18 cellular contexts compared by ENCODE assay signal in genomic region chr5:177484902-177485549, GRCh38. TPM values are rescaled to one million over a fixed set of nuclear protein-coding genes. Genes with fewer than 3 reads are reported as not detected.
DNase-seq lines count a peak whose midpoint lies in the region; ATAC-seq, FAIRE-seq and TF ChIP-seq lines count a peak whose summit lies in the region.
"Had no signal": no experiment of that assay in that cellular context is flagged by ENCODE, and none has a peak within 500 bp of the region (broad histone marks: within the 10 kb centered on the region; RNA-seq: fewer than 3 reads in every experiment).

No MANE protein-coding gene starts in this region.

- no peak overlapping the region for H2BK20ac ChIP-seq in IMR-90 (ENCODE audit: low read depth, low read length)

- WGBS in IMR-90 (ENCODE audit: extremely low coverage in 2 of 2, insufficient read length in 1 of 2), 2 experiments, result 64% methylated on average over 5 of the region's 13 CpGs; no CpG with 5 or more reads in 1 of the 2 experiments

- in situ Hi-C loops in IMR-90 (cut with MboI; ENCODE audit: low sequenced_read_pairs), result no loop called here

- DNase-seq in AG04450 (ENCODE audit: low read depth, low spot score), result no peak
- no peak for DNase-seq in IMR-90
- no peak for DNase-seq in coronary artery (ENCODE audit: low spot score)
- DNase-seq in neural progenitor cell (ENCODE audit: low spot score), result no peak
- no peak for DNase-seq in GM12892 (ENCODE audit: insufficient read length)
- no peak for DNase-seq in GM19238 (ENCODE audit: insufficient read length, low spot score)
- DNase-seq: activated CD4-positive, alpha-beta T cell treated with anti-CD3 and anti-CD28 coated beads for 4 hours; activated T-cell treated with anti-CD3 and anti-CD28 coated beads, Interleukin-2, amount 50 U/mL, for 4 hours; HCEC 1CT; NCI-H1417; NCI-H446; stomach; T-cell had no signal

- H3K27me3 ChIP-seq in AG04450 (ENCODE audit: control insufficient read depth, insufficient read depth, low read length), result no peaks in the 10 kb centered on the region
- no peaks in the 10 kb centered on the region for H3K27me3 ChIP-seq in IMR-90 (ENCODE audit: control insufficient read depth, insufficient read depth, low read length)
- H3K27me3 ChIP-seq in neural progenitor cell, result no peaks in the 10 kb centered on the region
- H3K27me3 ChIP-seq: stomach had no signal

- H3K4me1 ChIP-seq in IMR-90 (ENCODE audit: control insufficient read depth, insufficient read depth, low read length) (peaks cover 13% of the 10 kb centered on the region; the same call in 1 of the 2 replicates), neural progenitor cell (no peaks in the 10 kb centered on the region)

- H3K4me3 Mint-ChIP-seq in neural progenitor cell, result no peak overlapping the region
- H3K4me3 Mint-ChIP-seq: activated T-cell treated with anti-CD3 and anti-CD28 coated beads, Interleukin-2, amount 50 U/mL, for 4 hours; dendritic cell treated with granulocyte-macrophage colony-stimulating factor and Interleukin-4, amounts not matched to agents 40 ng/mL and 50 ng/mL, for 4 days; IgD-negative memory B cell; T-cell had no signal

- H3K23ac ChIP-seq in IMR-90 (ENCODE audit: low read depth, low read length), result peak overlapping the region; percentile 18

- no peak overlapping the region for H2BK5ac ChIP-seq in IMR-90 (ENCODE audit: low read depth, low read length, poor library complexity, severe bottlenecking)

- H3K9ac ChIP-seq in IMR-90 (ENCODE audit: low read depth, low read length), result no peak overlapping the region
- H3K9ac ChIP-seq in neural progenitor cell, result no peak overlapping the region

- no peak overlapping the region for H3K4ac ChIP-seq in IMR-90 (ENCODE audit: low read depth, low read length)

- H2BK15ac ChIP-seq in IMR-90 (ENCODE audit: low read depth, low read length), result no peak overlapping the region

- H4K20me1 ChIP-seq in IMR-90 (ENCODE audit: insufficient read depth, low read length) (peaks cover 90% of the 10 kb centered on the region), neural progenitor cell (ENCODE audit: low read depth) (peaks cover 33% of the 10 kb centered on the region)

- H3K18ac ChIP-seq in IMR-90 (ENCODE audit: low read depth, low read length), result no peak overlapping the region

- peaks cover 43 to 78% of the 10 kb centered on the region in 2 experiments for H3K79me1 ChIP-seq in IMR-90 (ENCODE audit: low read depth in 1 of 2, low read length in 2 of 2)

- CTCF ChIA-PET in AG04450 (lab: Charles Lee) (interaction anchor here (0.7 kb wide), 1 partner anchor 14 kb away, joined by 3 read pairs; no protein-coding TSS in a partner anchor), IMR-90 (lab: Yijun Ruan, JAX) (interaction anchor here (1.1 kb wide), 1 partner anchor 81 kb away, joined by 3 read pairs; no protein-coding TSS in a partner anchor)

- dilution Hi-C loops in IMR-90 (cut with HindIII; ENCODE audit: low sequenced_read_pairs, unreplicated experiment), result no loop called here

- ATAC-seq in IMR-90 (ENCODE audit: low read depth) (peak; percentile 2; the same call in 1 of the 2 replicates), GM19023 (IDR thresholded peaks at IDR 0.05; ENCODE audit: unreplicated experiment) (no peak), GM19467 (IDR thresholded peaks at IDR 0.05; ENCODE audit: unreplicated experiment) (no peak)
- ATAC-seq: activated T-cell treated with anti-CD3 and anti-CD28 coated beads, Interleukin-2, amount 50 U/mL, for 4 hours; T-cell had no signal

- H3K4me2 ChIP-seq in IMR-90 (ENCODE audit: low read depth, low read length) (no peak overlapping the region), neural progenitor cell (no peak overlapping the region)

- H3K79me2 ChIP-seq in neural progenitor cell (ENCODE audit: low read depth), result no peaks in the 10 kb centered on the region

- no peak overlapping the region for H2AK9ac ChIP-seq in IMR-90 (replicated peaks; ENCODE audit: low read depth, low read length, poor library complexity)

- H4K8ac ChIP-seq in IMR-90 (ENCODE audit: low read depth in 2 of 2, low read length in 2 of 2), result peak overlapping the region in 1 of 2 experiments; percentile 8; a peak in 2 of 4 replicates

- H3K27ac ChIP-seq in AG04450 (ENCODE audit: low read depth, low read length), result peak overlapping the region; percentile 57
- peak overlapping the region; percentile 0; the same call in 1 of the 2 replicates for H3K27ac ChIP-seq in IMR-90 (ENCODE audit: insufficient read depth, low read length)
- H3K27ac ChIP-seq in coronary artery, result peak overlapping the region; percentile 17 to 74
- no peak overlapping the region for H3K27ac ChIP-seq in neural progenitor cell
- H3K27ac ChIP-seq: skin epidermis had no signal

- no peak for TF ChIP-seq RAD21 in IMR-90 (IDR thresholded peaks at IDR 0.05; ENCODE audit: low read length)

- H3K14ac ChIP-seq in IMR-90 (replicated peaks; ENCODE audit: low read depth, low read length), result no peak overlapping the region

- no peak for TF ChIP-seq POLR2A in IMR-90 (IDR thresholded peaks at IDR 0.05; ENCODE audit: low read depth, low read length)
- TF ChIP-seq POLR2A in GM12892 (IDR thresholded peaks at IDR 0.05; ENCODE audit: low read depth, low read length), result no peak

- H3K36me3 ChIP-seq in IMR-90 (ENCODE audit: control insufficient read depth, insufficient read depth, low read length) (peaks cover 82% of the 10 kb centered on the region), neural progenitor cell (peaks cover 5% of the 10 kb centered on the region)

- H3K27me3 Mint-ChIP-seq in neural progenitor cell (ENCODE audit: insufficient read depth, low read depth), result peaks cover 6% of the 10 kb centered on the region
- H3K27me3 Mint-ChIP-seq: IgD-negative memory B cell, T-cell had no signal

- no peak overlapping the region for H2AK5ac ChIP-seq in IMR-90 (ENCODE audit: low read depth, low read length)

- intact Hi-C loops in IMR-90 (cut with micrococcal nuclease), result no loop called here

- no peaks in the 10 kb centered on the region; the same call in 1 of the 2 replicates for H3K9me3 ChIP-seq in AG04450 (ENCODE audit: control insufficient read depth, insufficient read depth, low read length)
- no peaks in the 10 kb centered on the region for H3K9me3 ChIP-seq in IMR-90 (ENCODE audit: control insufficient read depth, insufficient read depth, low read length)
- H3K9me3 ChIP-seq in neural progenitor cell (ENCODE audit: low read depth), result no peaks in the 10 kb centered on the region
- H3K9me3 ChIP-seq: stomach had no signal

- peak overlapping the region; percentile 63 for H3K27ac Mint-ChIP-seq in neural progenitor cell
- H3K27ac Mint-ChIP-seq: dendritic cell treated with granulocyte-macrophage colony-stimulating factor and Interleukin-4, amounts not matched to agents 40 ng/mL and 50 ng/mL, for 4 days; IgD-negative memory B cell; T-cell had no signal

- H3K36me3 Mint-ChIP-seq in neural progenitor cell, result peaks cover 28% of the 10 kb centered on the region
- H3K36me3 Mint-ChIP-seq: IgD-negative memory B cell had no signal

- H2BK120ac ChIP-seq in IMR-90 (ENCODE audit: low read depth, low read length), result no peak overlapping the region

- H3K9me1 ChIP-seq in IMR-90 (ENCODE audit: insufficient read depth, low read length), result peaks cover 21% of the 10 kb centered on the region; the same call in 1 of the 2 replicates

- TF ChIP-seq CTCF in AG04450 (IDR thresholded peaks at IDR 0.05; ENCODE audit: low read depth, low read length) (no peak), IMR-90 (conservative IDR thresholded peaks at IDR 0.05; ENCODE audit: low read depth, low read length) (no peak), coronary artery (IDR thresholded peaks at IDR 0.05) (no peak), neural progenitor cell (IDR thresholded peaks at IDR 0.05) (no peak)

- peaks cover 13% of the 10 kb centered on the region for H3F3A ChIP-seq in neural progenitor cell (ENCODE audit: low read depth)

- peak overlapping the region; percentile 9; the same call in 1 of the 2 replicates for H4K5ac ChIP-seq in IMR-90 (ENCODE audit: low read depth, low read length)

- H2AFZ ChIP-seq in IMR-90 (replicated peaks; ENCODE audit: low read length, poor library complexity) (no peak overlapping the region), neural progenitor cell (replicated peaks) (no peak overlapping the region)

- no peak overlapping the region for H4K91ac ChIP-seq in IMR-90 (ENCODE audit: insufficient read depth, low read depth, low read length)

- no peaks in the 10 kb centered on the region for H3K9me3 Mint-ChIP-seq in neural progenitor cell
- H3K9me3 Mint-ChIP-seq: activated T-cell treated with anti-CD3 and anti-CD28 coated beads, Interleukin-2, amount 50 U/mL, for 4 hours; dendritic cell treated with granulocyte-macrophage colony-stimulating factor and Interleukin-4, amounts not matched to agents 40 ng/mL and 50 ng/mL, for 4 days; IgD-negative memory B cell; T-cell had no signal

- H3K4me3 ChIP-seq in AG04450 (ENCODE audit: low read depth, low read length), result no peak overlapping the region
- H3K4me3 ChIP-seq in IMR-90 (ENCODE audit: insufficient read depth, low read depth, low read length), result no peak overlapping the region
- no peak overlapping the region for H3K4me3 ChIP-seq in coronary artery
- no peak overlapping the region for H3K4me3 ChIP-seq in neural progenitor cell
- H3K4me3 ChIP-seq: skin epidermis, stomach had no signal

- BruUV-seq in IMR-90 (replicated peaks; lab: Mats Ljungman, UMichigan), result no TSS peak

- H3K56ac ChIP-seq in IMR-90 (ENCODE audit: extremely low read depth, insufficient read depth, low read length), result no peak overlapping the region

- POLR2A ChIA-PET in AG04450 (lab: Yijun Ruan, JAX), result interaction anchor here (1.3 to 6.2 kb wide), 3 partner anchors 9 to 13 kb away, joined by 4 to 42 read pairs (median 6); partner anchors contain the start of gene PDLIM7
- POLR2A ChIA-PET in IMR-90 (lab: Charles Lee; ENCODE audit: unreplicated experiment), result no interaction called here

- H3K4me1 Mint-ChIP-seq in neural progenitor cell, result peaks cover 17% of the 10 kb centered on the region

- no peak for FAIRE-seq in GM12892 (lab: Jason Lieb, UNC)

RNA-seq across cellular contexts. Expression of gene DBN1, which starts 11.6 kb away (rescaled TPM):
- polyA plus RNA-seq in AG04450 (2011; rRNA removed) (146 and 164 TPM in 2 replicates), IMR-90 (2012; rRNA removed) (187 and 235 TPM in 2 replicates)
- polyA minus RNA-seq in AG04450 (2011; rRNA and poly(A)+ RNA removed), result 169 and 227 TPM in 2 replicates
- total RNA-seq in IMR-90 (2012; rRNA removed) (122 and 212 TPM in 2 replicates), neural progenitor cell (ENCODE audit: low replicate concordance) (113 and 338 TPM in 2 replicates)
- 150 and 193 TPM in 2 replicates for polyA plus RNA-seq in IMR-90 (2012; cell fraction: cytosol; rRNA removed)
- 786 and 1,481 TPM in 2 replicates for polyA plus RNA-seq in IMR-90 (2012; cell fraction: nucleus; rRNA removed; ENCODE audit: low replicate concordance)
- 6.8 TPM for polyA plus RNA-seq in GM12892 (2012; ENCODE audit: missing spikeins)

RNA-seq across cellular contexts. Expression of gene PDLIM7, which starts 12.4 kb away (rescaled TPM):
- 195 and 268 TPM in 2 replicates for polyA plus RNA-seq in AG04450 (2011; rRNA removed)
- 134 and 147 TPM in 2 replicates for polyA minus RNA-seq in AG04450 (2011; rRNA and poly(A)+ RNA removed)
- 70.4 and 72.5 TPM in 2 replicates for total RNA-seq in IMR-90 (2012; rRNA removed)
- 534 and 574 TPM in 2 replicates for polyA plus RNA-seq in IMR-90 (2012; rRNA removed)
- 252 and 588 TPM in 2 replicates for polyA plus RNA-seq in IMR-90 (2012; cell fraction: cytosol; rRNA removed)
- 1,535 and 3,107 TPM in 2 replicates for polyA plus RNA-seq in IMR-90 (2012; cell fraction: nucleus; rRNA removed; ENCODE audit: low replicate concordance)
- total RNA-seq in neural progenitor cell (ENCODE audit: low replicate concordance), result 38.7 and 208 TPM in 2 replicates
- polyA plus RNA-seq in GM12892 (2012; ENCODE audit: missing spikeins), result 12.2 TPM

RNA-seq across cellular contexts. Expression of gene DOK3, which starts 24.6 kb away (rescaled TPM):
- polyA plus RNA-seq in AG04450 (2011; rRNA removed) (0.50 and 0.96 TPM in 2 replicates), IMR-90 (2012; rRNA removed) (3.6 and 3.9 TPM in 2 replicates)
- 0.43 and 2.3 TPM in 2 replicates for polyA minus RNA-seq in AG04450 (2011; rRNA and poly(A)+ RNA removed)
- total RNA-seq in IMR-90 (2012; rRNA removed) (0.54 and 0.56 TPM in 2 replicates), neural progenitor cell (ENCODE audit: low replicate concordance) (0.54 and 0.93 TPM in 2 replicates)
- 0.49 and 1.3 TPM in 2 replicates for polyA plus RNA-seq in IMR-90 (2012; cell fraction: cytosol; rRNA removed)
- polyA plus RNA-seq in IMR-90 (2012; cell fraction: nucleus; rRNA removed; ENCODE audit: low replicate concordance), result 20.3 and 32.4 TPM in 2 replicates
- 27.7 TPM for polyA plus RNA-seq in GM12892 (2012; ENCODE audit: missing spikeins)

RNA-seq across cellular contexts. Expression of gene DDX41, which starts 31.7 kb away (rescaled TPM):
- polyA plus RNA-seq in AG04450 (2011; rRNA removed) (71.8 and 96.0 TPM in 2 replicates), IMR-90 (2012; rRNA removed) (160 and 170 TPM in 2 replicates)
- 58.0 and 71.2 TPM in 2 replicates for polyA minus RNA-seq in AG04450 (2011; rRNA and poly(A)+ RNA removed)
- total RNA-seq in IMR-90 (2012; rRNA removed) (130 and 141 TPM in 2 replicates), neural progenitor cell (ENCODE audit: low replicate concordance) (60.7 and 118 TPM in 2 replicates)
- polyA plus RNA-seq in IMR-90 (2012; cell fraction: cytosol; rRNA removed), result 124 and 130 TPM in 2 replicates
- polyA plus RNA-seq in IMR-90 (2012; cell fraction: nucleus; rRNA removed; ENCODE audit: low replicate concordance), result 358 and 582 TPM in 2 replicates
- 112 TPM for polyA plus RNA-seq in GM12892 (2012; ENCODE audit: missing spikeins)

RNA-seq across cellular contexts. Expression of gene PRR7, which starts 38.4 kb away (rescaled TPM):
- polyA plus RNA-seq in AG04450 (2011; rRNA removed) (1.0 and 1.6 TPM in 2 replicates), IMR-90 (2012; rRNA removed) (10.1 and 13.6 TPM in 2 replicates)
- 0.28 and 0.43 TPM in 2 replicates for polyA minus RNA-seq in AG04450 (2011; rRNA and poly(A)+ RNA removed)
- total RNA-seq in IMR-90 (2012; rRNA removed) (1.1 TPM in 2 replicates), neural progenitor cell (ENCODE audit: low replicate concordance) (4.5 and 31.7 TPM in 2 replicates)
- 11.9 and 36.3 TPM in 2 replicates for polyA plus RNA-seq in IMR-90 (2012; cell fraction: cytosol; rRNA removed)
- polyA plus RNA-seq in IMR-90 (2012; cell fraction: nucleus; rRNA removed; ENCODE audit: low replicate concordance), result 12.9 and 42.6 TPM in 2 replicates
- polyA plus RNA-seq in GM12892 (2012; ENCODE audit: missing spikeins), result 0.34 TPM
